8 cellular contexts compared by ENCODE assay signal in genomic region chr2:241540766-241541561, GRCh38. TPM values are rescaled to one million over a fixed set of nuclear protein-coding genes. Genes with fewer than 3 reads are reported as not detected.
DNase-seq lines count a peak whose midpoint lies in the region; ATAC-seq and TF ChIP-seq lines count a peak whose summit lies in the region.

No MANE protein-coding gene starts in this region.

- no peak for ATAC-seq in GM19324 (IDR thresholded peaks at IDR 0.05; ENCODE audit: low FRiP score, unreplicated experiment)
- ATAC-seq in HG02981 (IDR thresholded peaks at IDR 0.05; ENCODE audit: unreplicated experiment), result no peak

- CTCF ChIA-PET in mammary epithelial cell (lab: Charles Lee; ENCODE audit: low non-redundant PET), result no interaction called here

- peak overlapping the region; percentile 97 for H3K4me2 ChIP-seq in mammary epithelial cell (ENCODE audit: insufficient read depth, low read depth, low read length)

- in situ Hi-C loops in ACHN (cut with HindIII; ENCODE audit: low pct_ligation_motif_present, low pct_unique_long_range_greater_than_20kb, low sequenced_read_pairs), result no loop called here
- in situ Hi-C loops in mammary epithelial cell (cut with MboI; ENCODE audit: low sequenced_read_pairs in 2 of 2), result no loop called here

- peak; percentile 42 for DNase-seq in ACHN
- DNase-seq in HCEC 1CT, result peak; percentile 22
- peak; percentile 33 for DNase-seq in activated CD4-positive, CD25-positive, alpha-beta regulatory T cell treated with anti-CD3 and anti-CD28 coated beads, Interleukin-2, amount 50 U/mL, for 16 hours (ENCODE audit: low read depth, low spot score)
- peak; percentile 56 for DNase-seq in mammary epithelial cell
- peak; percentile 80 for DNase-seq in islet precursor cell
- DNase-seq in stimulated activated CD4-positive, alpha-beta T cell treated with anti-CD3 and anti-CD28 coated beads, Interleukin-1b, Interleukin-23, amount 100 ng/mL, for 4 hours (ENCODE audit: low read depth in 2 of 2), result peak; percentile 48 to 49

- peaks cover 2% of the 10 kb centered on the region for H4K20me1 ChIP-seq in mammary epithelial cell (ENCODE audit: insufficient read depth, low read length)

- intact Hi-C loops in mammary epithelial cell (cut with micrococcal nuclease), result loop anchor here (2.0 to 5.0 kb wide), 2 partner anchors 32 to 96 kb away; partner anchors contain the start of genes ATG4B, STK25 and THAP4

- peaks cover 6% of the 10 kb centered on the region for H3K27me3 ChIP-seq in mammary epithelial cell (ENCODE audit: insufficient read depth, low read length)

- peaks cover 18% of the 10 kb centered on the region for H3K4me1 ChIP-seq in mammary epithelial cell (ENCODE audit: insufficient read depth, low read length)

- no TSS peak for BruUV-seq in mammary epithelial cell (replicated peaks; lab: Mats Ljungman, UMichigan)

- 6% methylated on average over 20 of the region's 68 CpGs for WGBS in mammary epithelial cell (ENCODE audit: low coverage, missing lambda C conversion rate)

- TF ChIP-seq CTCF in mammary epithelial cell (conservative IDR thresholded peaks at IDR 0.05 in 1 of 2, IDR thresholded peaks at IDR 0.05 in 1 of 2; ENCODE audit: extremely low read depth in 1 of 2, insufficient read depth in 1 of 2, low read depth in 1 of 2, low read length in 2 of 2), result no peak

- H3K4me3 ChIP-seq in mammary epithelial cell (replicated peaks in 1 of 3; ENCODE audit: insufficient read depth in 1 of 3, low read depth in 2 of 3, low read length in 3 of 3), result peak overlapping the region; percentile 23 to 54 (median 39)

- no peaks in the 10 kb centered on the region for H3K9me3 ChIP-seq in mammary epithelial cell (replicated peaks; ENCODE audit: insufficient read depth, low read length)

- H2AFZ ChIP-seq in mammary epithelial cell (ENCODE audit: low read depth, low read length), result peak overlapping the region; percentile 89

- no peaks in the 10 kb centered on the region for H3K79me2 ChIP-seq in mammary epithelial cell (ENCODE audit: insufficient read depth, low read length)

- no peak overlapping the region for H3K9ac ChIP-seq in mammary epithelial cell (ENCODE audit: insufficient read depth, low read length)

- H3K27ac ChIP-seq in mammary epithelial cell (ENCODE audit: insufficient read depth, low read depth, low read length), result no peak overlapping the region

- dilution Hi-C loops in mammary epithelial cell (cut with HindIII; ENCODE audit: low sequenced_read_pairs), result no loop called here

- no peaks in the 10 kb centered on the region for H3K36me3 ChIP-seq in mammary epithelial cell (ENCODE audit: insufficient read depth, low read length)

RNA-seq across cellular contexts. Expression of gene BOK, which starts 17.6 kb away (rescaled TPM):
- total RNA-seq in mammary epithelial cell, result 10 to 100 TPM; 21.3 to 38.5 TPM
- polyA plus RNA-seq in mammary epithelial cell, result 23.3 TPM
- polyA minus RNA-seq in mammary epithelial cell, result 7.2 TPM

RNA-seq across cellular contexts. Expression of gene STK25, which starts 32.6 kb away (rescaled TPM):
- total RNA-seq in mammary epithelial cell, result 100 to 1,000 TPM; 142 to 188 TPM
- polyA plus RNA-seq in mammary epithelial cell, result 240 TPM
- 552 TPM for polyA minus RNA-seq in mammary epithelial cell

Comparison
In these comparisons a context has a peak if more than half of its experiments do, and no peak if none do; other contexts are left out.
1. DNase-seq: peak in every context shown above with its lines; median percentile 80 in islet precursor cell; 56 in mammary epithelial cell; 48 in stimulated activated CD4-positive, alpha-beta T cell treated with anti-CD3 and anti-CD28 coated beads, Interleukin-1b, Interleukin-23, amount 100 ng/mL, for 4 hours; 42 in ACHN; 33 in activated CD4-positive, CD25-positive, alpha-beta regulatory T cell treated with anti-CD3 and anti-CD28 coated beads, Interleukin-2, amount 50 U/mL, for 16 hours; 22 in HCEC 1CT.